In genomic region chr6:87100216-87100615, GRCh38 we compare ENCODE assay signal across 27 cellular contexts. TPM values are rescaled to one million over a fixed set of nuclear protein-coding genes. Genes with fewer than 3 reads are reported as not detected.
"Had no signal": no experiment of that assay in that cellular context is flagged by ENCODE, and none has a peak within 500 bp of the region (broad histone marks: within the 10 kb centered on the region; RNA-seq: fewer than 3 reads in every experiment).

No MANE protein-coding gene starts in this region.

- H2AFZ ChIP-seq: hepatocyte had no signal

- H3K36me3 Mint-ChIP-seq: natural killer cell treated with Interleukin-12 subunit alpha and Interleukin-12 subunit beta and Interleukin-15 and Interleukin-18, amount 100 ng/mL, for 72 hours; stimulated activated effector memory CD8-positive, alpha-beta T cell treated with anti-CD3 and anti-CD28 coated beads, Interleukin-12 subunit alpha, Interleukin-12 subunit beta, amount 100 ng/mL, for 72 hours had no signal

- H3K9me3 Mint-ChIP-seq: endodermal cell; natural killer cell treated with Interleukin-12 subunit alpha and Interleukin-12 subunit beta and Interleukin-15 and Interleukin-18, amount 100 ng/mL, for 72 hours; stimulated activated effector memory CD8-positive, alpha-beta T cell treated with anti-CD3 and anti-CD28 coated beads, Interleukin-12 subunit alpha, Interleukin-12 subunit beta, amount 100 ng/mL, for 72 hours; stimulated activated naive CD8-positive, alpha-beta T cell treated with anti-CD3 and anti-CD28 coated beads, Interleukin-15, amount 100 ng/mL, for 72 hours had no signal

- H3K9me3 ChIP-seq: colonic mucosa, left ventricle myocardium inferior, lower lobe of right lung, psoas muscle, right lobe of liver, thoracic aorta, transverse colon had no signal

- H3K36me3 ChIP-seq: colonic mucosa, left ventricle myocardium inferior, lower lobe of right lung, right lobe of liver, thoracic aorta, transverse colon had no signal

- H3K4me1 Mint-ChIP-seq: stimulated activated effector memory CD8-positive, alpha-beta T cell treated with anti-CD3 and anti-CD28 coated beads, Interleukin-12 subunit alpha, Interleukin-12 subunit beta, amount 100 ng/mL, for 72 hours; stimulated activated naive CD8-positive, alpha-beta T cell treated with anti-CD3 and anti-CD28 coated beads, Interleukin-15, amount 100 ng/mL, for 72 hours had no signal

- H3K4me1 ChIP-seq: colonic mucosa, lower lobe of right lung, psoas muscle, transverse colon had no signal

- ATAC-seq: left cardiac atrium; lower lobe of right lung; natural killer cell treated with Interleukin-12 subunit alpha and Interleukin-12 subunit beta and Interleukin-15 and Interleukin-18, amount 100 ng/mL, for 72 hours; psoas muscle; stimulated activated effector memory CD8-positive, alpha-beta T cell treated with anti-CD3 and anti-CD28 coated beads, Interleukin-12 subunit alpha, Interleukin-12 subunit beta, amount 100 ng/mL, for 72 hours; stimulated activated naive CD8-positive, alpha-beta T cell treated with anti-CD3 and anti-CD28 coated beads, Interleukin-15, amount 100 ng/mL, for 72 hours had no signal

- DNase-seq: colonic mucosa; dermis blood vessel endothelial cell; endodermal cell; erythroblast; foreskin melanocyte; head of caudate nucleus; kidney; left cardiac atrium; left ventricle myocardium inferior; lower lobe of right lung; mesenchymal stem cell; midbrain; psoas muscle; retina; right lobe of liver; stimulated activated CD4-positive, alpha-beta T cell treated with anti-CD3 and anti-CD28 coated beads, Interleukin-4, amount 100 ng/mL, for 1 hour; stimulated activated CD8-positive, alpha-beta memory T cell treated with anti-CD3 and anti-CD28 coated beads, Interleukin-4, amount 100 ng/mL, for 48 hours; stimulated activated naive CD8-positive, alpha-beta T cell treated with anti-CD3 and anti-CD28 coated beads, Interleukin-15, amount 100 ng/mL, for 72 hours; substantia nigra; transverse colon had no signal

- H3K4me2 ChIP-seq: hepatocyte had no signal

- H3K27me3 ChIP-seq: colonic mucosa, right lobe of liver had no signal

- H3K27ac Mint-ChIP-seq: endodermal cell; natural killer cell treated with Interleukin-12 subunit alpha and Interleukin-12 subunit beta and Interleukin-15 and Interleukin-18, amount 100 ng/mL, for 72 hours; stimulated activated effector memory CD8-positive, alpha-beta T cell treated with anti-CD3 and anti-CD28 coated beads, Interleukin-12 subunit alpha, Interleukin-12 subunit beta, amount 100 ng/mL, for 72 hours; stimulated activated naive CD8-positive, alpha-beta T cell treated with anti-CD3 and anti-CD28 coated beads, Interleukin-15, amount 100 ng/mL, for 72 hours had no signal

- H3K27ac ChIP-seq: colonic mucosa, hepatocyte, left ventricle myocardium inferior, lower lobe of right lung, psoas muscle, right lobe of liver, thoracic aorta, transverse colon had no signal

- H3K79me2 ChIP-seq: hepatocyte had no signal

- H3K4me3 ChIP-seq: colonic mucosa, hepatocyte, left ventricle myocardium inferior, lower lobe of right lung, psoas muscle, right lobe of liver, thoracic aorta, transverse colon had no signal

- H3K4me3 Mint-ChIP-seq: natural killer cell treated with Interleukin-12 subunit alpha and Interleukin-12 subunit beta and Interleukin-15 and Interleukin-18, amount 100 ng/mL, for 72 hours; stimulated activated effector memory CD8-positive, alpha-beta T cell treated with anti-CD3 and anti-CD28 coated beads, Interleukin-12 subunit alpha, Interleukin-12 subunit beta, amount 100 ng/mL, for 72 hours; stimulated activated naive CD8-positive, alpha-beta T cell treated with anti-CD3 and anti-CD28 coated beads, Interleukin-15, amount 100 ng/mL, for 72 hours had no signal

RNA-seq across cellular contexts. Expression of gene CGA, which starts 5.3 kb away (rescaled TPM):
- total RNA-seq: colonic mucosa; dermis blood vessel endothelial cell; endodermal cell; endothelial cell of umbilical vein; kidney; left ventricle myocardium inferior; lower lobe of right lung; natural killer cell treated with Interleukin-12 subunit alpha and Interleukin-12 subunit beta and Interleukin-15 and Interleukin-18, amount 100 ng/mL, for 72 hours; omental fat pad; right lobe of liver; thoracic aorta; transverse colon; ureter had no signal
